25 cellular contexts compared by ENCODE assay signal in the genomic region with DNA sequence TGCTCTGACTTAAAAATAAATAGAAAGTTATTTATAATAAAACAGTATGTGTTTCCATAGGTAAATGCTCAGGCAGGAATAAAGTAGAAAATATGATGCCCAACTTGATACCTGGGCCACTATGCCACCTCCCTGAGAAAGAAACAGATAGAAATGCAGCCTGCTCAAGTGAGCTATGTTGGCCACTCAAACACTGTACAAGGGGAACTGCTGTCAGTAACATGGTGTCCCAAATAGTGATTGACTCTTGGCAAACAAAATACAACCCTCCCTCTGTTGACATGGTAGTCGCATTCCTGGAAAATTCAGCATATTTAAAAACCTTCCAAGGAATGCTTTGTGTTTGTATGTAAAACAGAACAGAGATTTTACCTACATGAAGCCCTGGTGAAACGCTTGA.
"Had no signal": no experiment of that assay in that cellular context is flagged by ENCODE, and none has a peak within 500 bp of the region (broad histone marks: within the 10 kb centered on the region; RNA-seq: fewer than 3 reads in every experiment).

No MANE protein-coding gene starts in this region.

- DNase-seq: stimulated activated CD4-positive, alpha-beta T cell treated with anti-CD3 and anti-CD28 coated beads, Interleukin-2, amount 100 ng/mL, for 48 hours; stimulated activated CD4-positive, alpha-beta T cell treated with anti-CD3 and anti-CD28 coated beads, Interleukin-4, amount 100 ng/mL, for 1 hour; stimulated activated CD4-positive, alpha-beta T cell treated with anti-CD3 and anti-CD28 coated beads, Interleukin-4, amount 100 ng/mL, for 24 hours; stimulated activated CD4-positive, alpha-beta T cell treated with anti-CD3 and anti-CD28 coated beads, Interleukin-4, amount 100 ng/mL, for 4 hours; stimulated activated CD8-positive, alpha-beta memory T cell treated with anti-CD3 and anti-CD28 coated beads, Interleukin-4, amount 100 ng/mL, for 48 hours; stimulated activated naive B cell treated with anti-CD40 and anti-IgM and Interleukin-4, amounts not matched to agents 10 μg/mL and 1 μg/mL and 100 μg/mL, for 72 hours; stimulated activated naive CD4-positive, alpha-beta T cell; stimulated activated naive CD4-positive, alpha-beta T cell treated with Interleukin-2 at 50 U/mL for 16 hours; stimulated activated naive CD8-positive, alpha-beta T cell treated with anti-CD3 and anti-CD28 coated beads, Interleukin-15, amount 100 ng/mL, for 72 hours; stimulated activated naive CD8-positive, alpha-beta T cell treated with anti-CD3 and anti-CD28 coated beads, Interleukin-15, Interleukin-2, amounts not matched to agents 100 U/mL and 50 U/mL, for 24 hours; stomach; substantia nigra; testis; thyroid gland; tibial artery; transverse colon; upper lobe of left lung; upper lobe of right lung; uterus had no signal

- H3K27me3 ChIP-seq: stomach, suprapubic skin, testis, thyroid gland, tibial artery, tibial nerve, transverse colon, upper lobe of left lung, upper lobe of right lung, uterus, vagina had no signal

- H3K27ac ChIP-seq: stomach, suprapubic skin, testis, thoracic aorta, thyroid gland, tibial artery, tibial nerve, transverse colon, upper lobe of left lung, upper lobe of right lung, uterus, vagina had no signal

- H3K4me1 ChIP-seq: stomach, suprapubic skin, testis, thyroid gland, transverse colon, upper lobe of left lung, upper lobe of right lung, uterus, vagina had no signal

- H3K9me3 ChIP-seq: stomach, suprapubic skin, testis, thoracic aorta, thyroid gland, tibial artery, transverse colon, upper lobe of left lung, upper lobe of right lung, uterus, vagina had no signal

- H3K4me3 ChIP-seq: stomach, suprapubic skin, testis, thoracic aorta, thyroid gland, tibial artery, tibial nerve, transverse colon, upper lobe of left lung, upper lobe of right lung, uterus, vagina had no signal

- ATAC-seq: stimulated activated effector memory CD8-positive, alpha-beta T cell treated with anti-CD3 and anti-CD28 coated beads, Interleukin-12 subunit alpha, Interleukin-12 subunit beta, amount 100 ng/mL, for 72 hours; stimulated activated memory B cell treated with anti-CD40 and anti-IgM and Interleukin-4, amounts not matched to agents 10 μg/mL and 1 μg/mL and 100 μg/mL, for 72 hours; stimulated activated naive B cell treated with anti-CD40 and anti-IgM and Interleukin-4, amounts not matched to agents 10 μg/mL and 1 μg/mL and 100 μg/mL, for 72 hours; stimulated activated naive CD8-positive, alpha-beta T cell treated with anti-CD3 and anti-CD28 coated beads, Interleukin-15, amount 100 ng/mL, for 72 hours; stimulated activated naive CD8-positive, alpha-beta T cell treated with anti-CD3 and anti-CD28 coated beads, Interleukin-15, Interleukin-2, amounts not matched to agents 100 U/mL and 50 U/mL, for 24 hours; upper lobe of right lung had no signal

- H3K36me3 ChIP-seq: stomach, suprapubic skin, thoracic aorta, thyroid gland, tibial artery, tibial nerve, transverse colon, upper lobe of left lung, upper lobe of right lung, uterus, vagina had no signal
